Comparison of ENCODE assay signal across 9 cellular contexts in genomic region chr22:26170795-26171194, GRCh38. TPM values are rescaled to one million over a fixed set of nuclear protein-coding genes. Genes with fewer than 3 reads are reported as not detected.
DNase-seq lines count a peak whose midpoint lies in the region; ATAC-seq lines count a peak whose summit lies in the region.
"Had no signal": no experiment of that assay in that cellular context is flagged by ENCODE, and none has a peak within 500 bp of the region (broad histone marks: within the 10 kb centered on the region; RNA-seq: fewer than 3 reads in every experiment).

No MANE protein-coding gene starts in this region.

- no peaks in the 10 kb centered on the region for H3K27me3 ChIP-seq in SJCRH30

- ATAC-seq in GM18867 (IDR thresholded peaks at IDR 0.05; ENCODE audit: unreplicated experiment) (no peak), HG03457 (IDR thresholded peaks at IDR 0.05; ENCODE audit: unreplicated experiment) (no peak)

- H3K4me1 ChIP-seq in SJCRH30, result no peaks in the 10 kb centered on the region

- peak; percentile 55 for DNase-seq in D341Med (ENCODE audit: low spot score)
- peak; percentile 3 for DNase-seq in HK-2 (ENCODE audit: unreplicated experiment)
- DNase-seq in SJCRH30, result peak; percentile 41 to 56
- DNase-seq in islet precursor cell, result peak; percentile 76
- DNase-seq in SKM-1 treated with dmso at 0.1 percent for 144 hours (lab: John Stamatoyannopoulos, UW; ENCODE audit: unreplicated experiment), result no peak
- no peak for DNase-seq in GM19238 (ENCODE audit: insufficient read length, low spot score)
- DNase-seq: activated T-cell treated with anti-CD3 and anti-CD28 coated beads, Interleukin-2, amount 50 U/mL, for 24 hours had no signal

- H3K36me3 ChIP-seq in SJCRH30, result no peaks in the 10 kb centered on the region

- no peaks in the 10 kb centered on the region for H3K9me3 ChIP-seq in SJCRH30 (replicated peaks)

- no peak overlapping the region for H3K27ac ChIP-seq in SJCRH30

- no peak overlapping the region for H3K4me3 ChIP-seq in SJCRH30

RNA-seq across cellular contexts. Expression of gene SEZ6L, which starts 1.5 kb away (rescaled TPM):
- total RNA-seq in SJCRH30 (2014; rRNA removed; shearing (Covaris generic)), result 0.08 and 0.14 TPM in 2 replicates

Comparison
In these comparisons a context has a peak if more than half of its experiments do, and no peak if none do; other contexts are left out.
1. DNase-seq: peak in D341Med (single experiment), HK-2 (single experiment), SJCRH30 (2 of 2) and islet precursor cell (single experiment); none in SKM-1 treated with dmso at 0.1 percent for 144 hours (single experiment) and GM19238 (single experiment).